In genomic region chr19:55675661-55676354, GRCh38 we compare ENCODE assay signal across 8 cellular contexts. TPM values are rescaled to one million over a fixed set of nuclear protein-coding genes. Genes with fewer than 3 reads are reported as not detected.
A peak's percentile ranks its signal among the peaks of the same experiment; 100 is the strongest.
DNase-seq lines count a peak whose midpoint lies in the region; ATAC-seq and TF ChIP-seq lines count a peak whose summit lies in the region.

No MANE protein-coding gene starts in this region.

- H3K27me3 ChIP-seq in CD4-positive, CD25-positive, alpha-beta regulatory T cell (ENCODE audit: control insufficient read depth, insufficient read depth, low read length): no peaks in the 10 kb centered on the region
- no peaks in the 10 kb centered on the region for H3K27me3 ChIP-seq in NT2/D1 (ENCODE audit: insufficient read depth, insufficient read length)
- H3K27me3 ChIP-seq in effector memory CD4-positive, alpha-beta T cell (replicated peaks; ENCODE audit: control insufficient read depth, insufficient read depth, low read length, poor library complexity, severe bottlenecking): no peaks in the 10 kb centered on the region

- H3K9ac ChIP-seq in NT2/D1 (ENCODE audit: insufficient read length, low read depth): peak overlapping the region; percentile 99

- peaks cover 0 to 3% (median 0%) of the 10 kb centered on the region in 7 donors for H3K9me3 Mint-ChIP-seq in CD4-positive, CD25-positive, alpha-beta regulatory T cell
- H3K9me3 Mint-ChIP-seq in neural crest cell: no peaks in the 10 kb centered on the region

- peak overlapping the region; percentile 92 to 97 (median 96) for H3K27ac Mint-ChIP-seq in CD4-positive, CD25-positive, alpha-beta regulatory T cell
- H3K27ac Mint-ChIP-seq in neural crest cell (ENCODE audit: unreplicated experiment): peak overlapping the region; percentile 98

- H3K36me3 ChIP-seq in CD4-positive, CD25-positive, alpha-beta regulatory T cell (ENCODE audit: control insufficient read depth, insufficient read depth, low read length): peaks cover 43% of the 10 kb centered on the region
- peaks cover 58% of the 10 kb centered on the region for H3K36me3 ChIP-seq in NT2/D1 (ENCODE audit: insufficient read depth, insufficient read length, low read length)
- peaks cover 43% of the 10 kb centered on the region for H3K36me3 ChIP-seq in effector memory CD4-positive, alpha-beta T cell (ENCODE audit: control insufficient read depth, insufficient read depth, low read length)

- DNase-seq in CD4-positive, CD25-positive, alpha-beta regulatory T cell: no peak
- no peak for DNase-seq in NT2/D1 (ENCODE audit: low read depth, low spot score)
- DNase-seq in effector memory CD4-positive, alpha-beta T cell: no peak
- DNase-seq in neural crest cell (ENCODE audit: low read depth, low spot score): no peak
- no peak for DNase-seq in NCI-H1436 treated with DMSO at 0.1 percent for 48 hours (lab: John Stamatoyannopoulos, UW)
- DNase-seq in activated CD4-positive, alpha-beta T cell treated with anti-CD3 and anti-CD28 coated beads for 48 hours: no peak
- DNase-seq in GM19238 (ENCODE audit: insufficient read length, low spot score): no peak

- no peak for TF ChIP-seq CTCF in neural crest cell (conservative IDR thresholded peaks at IDR 0.05)

- H3K4me3 Mint-ChIP-seq in CD4-positive, CD25-positive, alpha-beta regulatory T cell: peak overlapping the region; percentile 94 to 100 (median 99)
- H3K4me3 Mint-ChIP-seq in neural crest cell: peak overlapping the region; percentile 95

- peaks cover 22% of the 10 kb centered on the region for H3K36me3 Mint-ChIP-seq in CD4-positive, CD25-positive, alpha-beta regulatory T cell
- peaks cover 17% of the 10 kb centered on the region for H3K36me3 Mint-ChIP-seq in neural crest cell (ENCODE audit: low read depth)

- peaks cover 19 to 76% (median 29%) of the 10 kb centered on the region in 4 donors for H3K4me1 Mint-ChIP-seq in CD4-positive, CD25-positive, alpha-beta regulatory T cell
- peaks cover 49% of the 10 kb centered on the region for H3K4me1 Mint-ChIP-seq in neural crest cell

- H3K4me3 ChIP-seq in CD4-positive, CD25-positive, alpha-beta regulatory T cell (ENCODE audit: low read depth, low read length): peak overlapping the region; percentile 95
- peak overlapping the region; percentile 93 for H3K4me3 ChIP-seq in NT2/D1 (ENCODE audit: insufficient read length, low read depth)
- H3K4me3 ChIP-seq in effector memory CD4-positive, alpha-beta T cell (ENCODE audit: insufficient read depth, low read depth, low read length, poor library complexity, severe bottlenecking): peak overlapping the region; percentile 48

- H3K9me3 ChIP-seq in CD4-positive, CD25-positive, alpha-beta regulatory T cell (ENCODE audit: control insufficient read depth in 2 of 2, low read length in 2 of 2): no peaks in the 10 kb centered on the region
- no peaks in the 10 kb centered on the region for H3K9me3 ChIP-seq in NT2/D1 (ENCODE audit: insufficient read depth, low read length)
- no peaks in the 10 kb centered on the region for H3K9me3 ChIP-seq in effector memory CD4-positive, alpha-beta T cell (ENCODE audit: control insufficient read depth, low read length)

- H3K27ac ChIP-seq in CD4-positive, CD25-positive, alpha-beta regulatory T cell (ENCODE audit: insufficient read depth, low read length, poor library complexity, severe bottlenecking): peak overlapping the region; percentile 85
- peak overlapping the region; percentile 72 for H3K27ac ChIP-seq in effector memory CD4-positive, alpha-beta T cell (ENCODE audit: insufficient read depth, low read length, poor library complexity, severe bottlenecking)

- H3K4me1 ChIP-seq in CD4-positive, CD25-positive, alpha-beta regulatory T cell (ENCODE audit: control insufficient read depth, insufficient read depth, low read length, poor library complexity, severe bottlenecking): peaks cover 40% of the 10 kb centered on the region
- peaks cover 5% of the 10 kb centered on the region for H3K4me1 ChIP-seq in NT2/D1 (ENCODE audit: insufficient read depth, insufficient read length)
- H3K4me1 ChIP-seq in effector memory CD4-positive, alpha-beta T cell (ENCODE audit: control insufficient read depth, insufficient read depth, low read length, poor library complexity, severe bottlenecking): peaks cover 24% of the 10 kb centered on the region

- no peak for ATAC-seq in CD4-positive, CD25-positive, alpha-beta regulatory T cell (ENCODE audit: low read depth in 2 of 2)
- no peak for ATAC-seq in HG03097 (IDR thresholded peaks at IDR 0.05; ENCODE audit: low FRiP score, unreplicated experiment)

- H3K27me3 Mint-ChIP-seq in CD4-positive, CD25-positive, alpha-beta regulatory T cell: no peaks in the 10 kb centered on the region
- peaks cover 9% of the 10 kb centered on the region for H3K27me3 Mint-ChIP-seq in neural crest cell (ENCODE audit: low read depth)

RNA-seq across cellular contexts. Expression of gene EPN1, which starts 0.8 kb away (rescaled TPM):
- 46.1 TPM for total RNA-seq in CD4-positive, CD25-positive, alpha-beta regulatory T cell
- 1 to 10 TPM; 6.3 to 8.3 (median 7.6) TPM for polyA plus RNA-seq in CD4-positive, CD25-positive, alpha-beta regulatory T cell
- total RNA-seq in neural crest cell: 129 and 130 TPM in 2 replicates

RNA-seq across cellular contexts. Expression of gene U2AF2, which starts 21.0 kb away (rescaled TPM):
- 283 TPM for total RNA-seq in CD4-positive, CD25-positive, alpha-beta regulatory T cell
- polyA plus RNA-seq in CD4-positive, CD25-positive, alpha-beta regulatory T cell: 1 to 10 TPM; 7.2 to 9.3 (median 8.2) TPM
- 342 and 365 TPM in 2 replicates for total RNA-seq in neural crest cell

RNA-seq across cellular contexts. Expression of gene CCDC106, which starts 27.8 kb away (rescaled TPM):
- 0.99 TPM for total RNA-seq in CD4-positive, CD25-positive, alpha-beta regulatory T cell
- polyA plus RNA-seq in CD4-positive, CD25-positive, alpha-beta regulatory T cell: 1 to 10 TPM in 1 of 4 donors, under 1 TPM in 3; 0.22 to 1.0 (median 0.51) TPM
- total RNA-seq in neural crest cell: 18.7 and 18.9 TPM in 2 replicates

RNA-seq across cellular contexts. Expression of gene ZNF581, which starts 32.4 kb away (rescaled TPM):
- total RNA-seq in CD4-positive, CD25-positive, alpha-beta regulatory T cell: 23.7 TPM
- polyA plus RNA-seq in CD4-positive, CD25-positive, alpha-beta regulatory T cell: 10 to 100 TPM; 26.5 to 36.6 (median 35.1) TPM
- total RNA-seq in neural crest cell: 40.8 and 41.9 TPM in 2 replicates

RNA-seq across cellular contexts. Expression of gene ZNF580, which starts 35.0 kb away (rescaled TPM):
- total RNA-seq in CD4-positive, CD25-positive, alpha-beta regulatory T cell: 30.8 TPM
- polyA plus RNA-seq in CD4-positive, CD25-positive, alpha-beta regulatory T cell: 10 to 100 TPM; 14.3 to 18.9 (median 16.0) TPM
- total RNA-seq in neural crest cell: 39.1 and 41.8 TPM in 2 replicates
